Comparison of ENCODE assay signal across 23 cellular contexts in genomic region chr12:95326450-95326849, GRCh38.
DNase-seq lines count a peak whose midpoint lies in the region; ATAC-seq and TF ChIP-seq lines count a peak whose summit lies in the region.
"Had no signal": no experiment of that assay in that cellular context is flagged by ENCODE, and none has a peak within 500 bp of the region (broad histone marks: within the 10 kb centered on the region; RNA-seq: fewer than 3 reads in every experiment).

No MANE protein-coding gene starts in this region.

- H3K36me3 ChIP-seq in PC-9 (ENCODE audit: low read depth), result no peaks in the 10 kb centered on the region
- no peaks in the 10 kb centered on the region for H3K36me3 ChIP-seq in fibroblast of lung (ENCODE audit: control insufficient read depth, insufficient read depth, low read length)
- H3K36me3 ChIP-seq in neuronal stem cell (replicated peaks in 1 of 2; ENCODE audit: control insufficient read depth in 2 of 2, insufficient read depth in 2 of 2, low read length in 2 of 2), result no peaks in the 10 kb centered on the region
- H3K36me3 ChIP-seq: brain microvascular endothelial cell, thyroid gland had no signal

- POLR2A ChIA-PET in PC-9 (lab: Charles Lee; ENCODE audit: unreplicated experiment), result no interaction called here

- H3K9me2 ChIP-seq in PC-9 (ENCODE audit: insufficient read depth), result no peaks in the 10 kb centered on the region

- no peak overlapping the region for H2BK12ac ChIP-seq in neuronal stem cell (ENCODE audit: low read length)

- H3K4me3 Mint-ChIP-seq in activated T-cell treated with anti-CD3 and anti-CD28 coated beads, Interleukin-2, amount 50 U/mL, for 4 hours, result no peak overlapping the region
- H3K4me3 Mint-ChIP-seq: activated naive CD8-positive, alpha-beta T cell treated with anti-CD3 and anti-CD28 coated beads for 36 hours; CD8-positive, alpha-beta T cell; neural crest cell had no signal

- TF ChIP-seq CTCF in PC-9 (conservative IDR thresholded peaks at IDR 0.05), result no peak
- TF ChIP-seq CTCF in fibroblast of lung (conservative IDR thresholded peaks at IDR 0.05 in 1 of 2, IDR thresholded peaks at IDR 0.05 in 1 of 2; ENCODE audit: low read depth in 1 of 2, low read length in 2 of 2), result no peak

- H3K9me3 ChIP-seq in PC-9 (ENCODE audit: insufficient read depth, low read depth), result no peaks in the 10 kb centered on the region
- no peaks in the 10 kb centered on the region for H3K9me3 ChIP-seq in fibroblast of lung (ENCODE audit: control insufficient read depth, insufficient read depth, low read depth, low read length)
- no peaks in the 10 kb centered on the region for H3K9me3 ChIP-seq in neuronal stem cell (replicated peaks in 1 of 2; ENCODE audit: control insufficient read depth in 2 of 2, insufficient read depth in 1 of 2, low read depth in 1 of 2, low read length in 2 of 2)
- H3K9me3 ChIP-seq: thyroid gland had no signal

- H4K8ac ChIP-seq in neuronal stem cell (ENCODE audit: low read depth, low read length), result no peak overlapping the region

- DNase-seq in GM03348 (ENCODE audit: low spot score) (peak; percentile 44), PC-9 (peak in 1 of 2 experiments; percentile 71), fibroblast of lung (ENCODE audit: low read depth in 2 of 2) (peak; percentile 72 to 88), neuronal stem cell (ENCODE audit: low spot score) (no peak), NCI-H446 treated with DMSO at 0.1 percent for 48 hours (lab: John Stamatoyannopoulos, UW) (no peak)
- DNase-seq in activated T-cell treated with anti-CD3 and anti-CD28 coated beads, Interleukin-2, amount 50 U/mL, for 4 hours, result no peak
- DNase-seq in activated CD4-positive, alpha-beta T cell treated with anti-CD3 and anti-CD28 coated beads for 48 hours, result no peak
- DNase-seq: activated CD8-positive, alpha-beta memory T cell treated with anti-CD3 and anti-CD28 coated beads for 24 hours; activated naive CD8-positive, alpha-beta T cell treated with anti-CD3 and anti-CD28 coated beads for 36 hours; brain microvascular endothelial cell; CD8-positive, alpha-beta T cell; cortex of kidney; DND-41; midbrain; NCI-H1417; NCI-H2171; NCI-H774; thyroid gland had no signal

- H4K91ac ChIP-seq in neuronal stem cell (ENCODE audit: low read depth, low read length, poor library complexity), result no peak overlapping the region

- H3K4ac ChIP-seq in neuronal stem cell (ENCODE audit: low read length), result no peak overlapping the region

- H3K27me3 ChIP-seq in PC-9 (ENCODE audit: insufficient read depth, low read depth) (no peaks in the 10 kb centered on the region), fibroblast of lung (ENCODE audit: control insufficient read depth, insufficient read depth, low read length) (no peaks in the 10 kb centered on the region), neuronal stem cell (ENCODE audit: control insufficient read depth in 3 of 3, insufficient read depth in 3 of 3, low read depth in 1 of 3, low read length in 3 of 3) (no peaks in the 10 kb centered on the region)
- H3K27me3 ChIP-seq: brain microvascular endothelial cell, thyroid gland had no signal

- peak overlapping the region; percentile 44 for H3K27ac ChIP-seq in PC-9
- no peak overlapping the region for H3K27ac ChIP-seq in fibroblast of lung (ENCODE audit: insufficient read depth, low read length)
- H3K27ac ChIP-seq in neuronal stem cell (replicated peaks; ENCODE audit: low read length), result no peak overlapping the region
- H3K27ac ChIP-seq: brain microvascular endothelial cell, thyroid gland had no signal

- peak overlapping the region; percentile 49 for H3K4me2 ChIP-seq in PC-9
- peak overlapping the region; percentile 37 for H3K4me2 ChIP-seq in fibroblast of lung (ENCODE audit: extremely low read depth, insufficient read depth, low read length)
- H3K4me2 ChIP-seq in neuronal stem cell (ENCODE audit: insufficient read depth, low read length, poor library complexity, severe bottlenecking), result no peak overlapping the region

- no peaks in the 10 kb centered on the region for H3K36me3 Mint-ChIP-seq in activated T-cell treated with anti-CD3 and anti-CD28 coated beads, Interleukin-2, amount 50 U/mL, for 4 hours (ENCODE audit: insufficient read depth)
- H3K36me3 Mint-ChIP-seq: activated naive CD8-positive, alpha-beta T cell treated with anti-CD3 and anti-CD28 coated beads for 36 hours; CD8-positive, alpha-beta T cell had no signal

- no peak overlapping the region for H3K18ac ChIP-seq in neuronal stem cell (ENCODE audit: low read length)

- H2AFZ ChIP-seq in PC-9 (no peak overlapping the region), fibroblast of lung (ENCODE audit: low read length) (no peak overlapping the region), neuronal stem cell (ENCODE audit: low read length) (peak overlapping the region; percentile 11)

- no peaks in the 10 kb centered on the region for H3K4me1 Mint-ChIP-seq in activated T-cell treated with anti-CD3 and anti-CD28 coated beads, Interleukin-2, amount 50 U/mL, for 4 hours (ENCODE audit: low read depth)
- H3K4me1 Mint-ChIP-seq: activated naive CD8-positive, alpha-beta T cell treated with anti-CD3 and anti-CD28 coated beads for 36 hours; neural crest cell had no signal

- H3K23ac ChIP-seq in neuronal stem cell (ENCODE audit: low read depth, low read length, poor library complexity), result no peak overlapping the region

- H3K79me2 ChIP-seq in PC-9 (ENCODE audit: low read depth) (no peaks in the 10 kb centered on the region), fibroblast of lung (ENCODE audit: control insufficient read depth, insufficient read depth, low read length) (no peaks in the 10 kb centered on the region)

- H3K9ac ChIP-seq in fibroblast of lung (ENCODE audit: insufficient read depth, low read length) (no peak overlapping the region), neuronal stem cell (ENCODE audit: low read depth, low read length, poor library complexity) (no peak overlapping the region)

- H3K4me1 ChIP-seq in PC-9 (replicated peaks; ENCODE audit: insufficient read depth) (peaks cover 28% of the 10 kb centered on the region), fibroblast of lung (ENCODE audit: control insufficient read depth, extremely low read depth, insufficient read depth, low read length) (peaks cover 5% of the 10 kb centered on the region), neuronal stem cell (ENCODE audit: control insufficient read depth in 2 of 2, insufficient read depth in 1 of 2, low read depth in 1 of 2, low read length in 2 of 2) (no peaks in the 10 kb centered on the region)
- H3K4me1 ChIP-seq: thyroid gland had no signal

- WGBS in neuronal stem cell (ENCODE audit: extremely low coverage in 2 of 2, insufficient read length in 2 of 2, insufficient replicate concordance in 1 of 2), 2 donors, result no CpG with 5 or more reads among the region's 1 CpG

- H3K27me3 Mint-ChIP-seq in activated T-cell treated with anti-CD3 and anti-CD28 coated beads, Interleukin-2, amount 50 U/mL, for 4 hours (ENCODE audit: low read depth), result no peaks in the 10 kb centered on the region

- no peak overlapping the region for H2BK120ac ChIP-seq in neuronal stem cell (ENCODE audit: low read depth, low read length)

- no peaks in the 10 kb centered on the region for H3K9me3 Mint-ChIP-seq in activated T-cell treated with anti-CD3 and anti-CD28 coated beads, Interleukin-2, amount 50 U/mL, for 4 hours
- H3K9me3 Mint-ChIP-seq: activated naive CD8-positive, alpha-beta T cell treated with anti-CD3 and anti-CD28 coated beads for 36 hours; CD8-positive, alpha-beta T cell; neural crest cell had no signal

- H3F3A ChIP-seq in PC-9 (ENCODE audit: insufficient read depth, low read depth), result 0 out of 2 replicates have a peak, but pooled peaks cover 6% of the 10 kb centered on the region

- H3K4me3 ChIP-seq in PC-9 (no peak overlapping the region), fibroblast of lung (replicated peaks in 1 of 4; ENCODE audit: control extremely low read depth in 1 of 4, insufficient read depth in 1 of 4, low read depth in 3 of 4, low read length in 4 of 4) (no peak overlapping the region), neuronal stem cell (ENCODE audit: low read length in 2 of 2) (no peak overlapping the region)
- H3K4me3 ChIP-seq: thyroid gland had no signal

- no peak overlapping the region for H3K14ac ChIP-seq in neuronal stem cell (ENCODE audit: low read length)

- no peak overlapping the region for H2BK15ac ChIP-seq in neuronal stem cell (ENCODE audit: low read length)

- no peaks in the 10 kb centered on the region for H3K79me1 ChIP-seq in neuronal stem cell (ENCODE audit: low read depth, low read length)

- H4K20me1 ChIP-seq in PC-9 (ENCODE audit: insufficient read depth), result no peaks in the 10 kb centered on the region
- no peaks in the 10 kb centered on the region for H4K20me1 ChIP-seq in fibroblast of lung (ENCODE audit: control insufficient read depth, extremely low read depth, insufficient read depth, low read length)

- H2AK5ac ChIP-seq in neuronal stem cell (ENCODE audit: low read depth, low read length), result no peak overlapping the region

- ATAC-seq in HG02852 (IDR thresholded peaks at IDR 0.05; ENCODE audit: unreplicated experiment), result no peak
- ATAC-seq in activated T-cell treated with anti-CD3 and anti-CD28 coated beads, Interleukin-2, amount 50 U/mL, for 4 hours, result no peak
- ATAC-seq: activated CD4-positive, CD25-positive, alpha-beta regulatory T cell treated with anti-CD3 and anti-CD28 coated beads, Interleukin-2, amount 50 U/mL, for 24 hours; CD8-positive, alpha-beta T cell; left lobe of liver; Panc1 had no signal

- CTCF ChIA-PET in PC-9 (lab: Charles Lee), result no interaction called here

- intact Hi-C loops in PC-9 (cut with micrococcal nuclease; ENCODE audit: unreplicated experiment), result no loop called here

- H2BK5ac ChIP-seq in neuronal stem cell (ENCODE audit: low read length), result no peak overlapping the region

- BruUV-seq in PC-9 (replicated peaks; lab: Mats Ljungman, UMichigan), result no TSS peak

Comparison
In these comparisons a context has a peak if more than half of its experiments do, and no peak if none do; other contexts are left out.
1. DNase-seq: peak in GM03348 (single experiment) and fibroblast of lung (2 of 2); none in neuronal stem cell (single experiment), NCI-H446 treated with DMSO at 0.1 percent for 48 hours (single experiment), activated T-cell treated with anti-CD3 and anti-CD28 coated beads, Interleukin-2, amount 50 U/mL, for 4 hours (single experiment) and activated CD4-positive, alpha-beta T cell treated with anti-CD3 and anti-CD28 coated beads for 48 hours (single experiment).